In the genomic region with DNA sequence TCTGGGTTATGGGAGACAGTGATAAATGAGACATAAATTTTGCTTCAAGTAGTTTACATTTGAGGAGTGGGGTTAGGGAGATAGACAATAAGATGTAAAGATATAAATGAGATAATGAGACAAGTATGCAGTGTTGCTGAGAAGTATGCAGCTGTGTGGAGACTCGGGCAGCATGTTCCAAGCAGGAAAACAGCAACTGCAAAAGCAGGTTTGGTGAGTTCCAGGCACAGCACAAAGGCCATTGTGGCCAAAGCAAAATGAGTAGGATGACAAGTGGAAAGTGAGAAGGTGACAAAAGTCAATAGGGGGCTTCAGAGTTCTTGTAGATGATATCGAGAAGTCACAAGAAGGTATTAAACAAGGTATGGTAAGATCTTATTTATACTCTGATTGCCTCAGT, we compare ENCODE assay signal across 1 cellular context.
TF ChIP-seq lines count a peak whose summit lies in the region.

No MANE protein-coding gene starts in this region.

TF ChIP-seq in WTC11, 78 proteins besides CTCF, POLR2A, EP300 and RAD21 (continued from another document):
- TF ChIP-seq, protein P1, sequence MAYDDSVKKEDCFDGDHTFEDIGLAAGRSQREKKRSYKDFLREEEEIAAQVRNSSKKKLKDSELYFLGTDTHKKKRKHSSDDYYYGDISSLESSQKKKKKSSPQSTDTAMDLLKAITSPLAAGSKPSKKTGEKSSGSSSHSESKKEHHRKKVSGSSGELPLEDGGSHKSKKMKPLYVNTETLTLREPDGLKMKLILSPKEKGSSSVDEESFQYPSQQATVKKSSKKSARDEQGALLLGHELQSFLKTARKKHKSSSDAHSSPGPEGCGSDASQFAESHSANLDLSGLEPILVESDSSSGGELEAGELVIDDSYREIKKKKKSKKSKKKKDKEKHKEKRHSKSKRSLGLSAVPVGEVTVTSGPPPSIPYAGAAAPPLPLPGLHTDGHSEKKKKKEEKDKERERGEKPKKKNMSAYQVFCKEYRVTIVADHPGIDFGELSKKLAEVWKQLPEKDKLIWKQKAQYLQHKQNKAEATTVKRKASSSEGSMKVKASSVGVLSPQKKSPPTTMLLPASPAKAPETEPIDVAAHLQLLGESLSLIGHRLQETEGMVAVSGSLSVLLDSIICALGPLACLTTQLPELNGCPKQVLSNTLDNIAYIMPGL (CRISPR knock-in tag; IDR thresholded peaks at IDR 0.05) = no peak
- TF ChIP-seq RELA (CRISPR knock-in tag; IDR thresholded peaks at IDR 0.05; ENCODE audit: borderline replicate concordance) = no peak
- no peak for TF ChIP-seq ETV6 (CRISPR knock-in tag; IDR thresholded peaks at IDR 0.05)
- TF ChIP-seq, protein P2, sequence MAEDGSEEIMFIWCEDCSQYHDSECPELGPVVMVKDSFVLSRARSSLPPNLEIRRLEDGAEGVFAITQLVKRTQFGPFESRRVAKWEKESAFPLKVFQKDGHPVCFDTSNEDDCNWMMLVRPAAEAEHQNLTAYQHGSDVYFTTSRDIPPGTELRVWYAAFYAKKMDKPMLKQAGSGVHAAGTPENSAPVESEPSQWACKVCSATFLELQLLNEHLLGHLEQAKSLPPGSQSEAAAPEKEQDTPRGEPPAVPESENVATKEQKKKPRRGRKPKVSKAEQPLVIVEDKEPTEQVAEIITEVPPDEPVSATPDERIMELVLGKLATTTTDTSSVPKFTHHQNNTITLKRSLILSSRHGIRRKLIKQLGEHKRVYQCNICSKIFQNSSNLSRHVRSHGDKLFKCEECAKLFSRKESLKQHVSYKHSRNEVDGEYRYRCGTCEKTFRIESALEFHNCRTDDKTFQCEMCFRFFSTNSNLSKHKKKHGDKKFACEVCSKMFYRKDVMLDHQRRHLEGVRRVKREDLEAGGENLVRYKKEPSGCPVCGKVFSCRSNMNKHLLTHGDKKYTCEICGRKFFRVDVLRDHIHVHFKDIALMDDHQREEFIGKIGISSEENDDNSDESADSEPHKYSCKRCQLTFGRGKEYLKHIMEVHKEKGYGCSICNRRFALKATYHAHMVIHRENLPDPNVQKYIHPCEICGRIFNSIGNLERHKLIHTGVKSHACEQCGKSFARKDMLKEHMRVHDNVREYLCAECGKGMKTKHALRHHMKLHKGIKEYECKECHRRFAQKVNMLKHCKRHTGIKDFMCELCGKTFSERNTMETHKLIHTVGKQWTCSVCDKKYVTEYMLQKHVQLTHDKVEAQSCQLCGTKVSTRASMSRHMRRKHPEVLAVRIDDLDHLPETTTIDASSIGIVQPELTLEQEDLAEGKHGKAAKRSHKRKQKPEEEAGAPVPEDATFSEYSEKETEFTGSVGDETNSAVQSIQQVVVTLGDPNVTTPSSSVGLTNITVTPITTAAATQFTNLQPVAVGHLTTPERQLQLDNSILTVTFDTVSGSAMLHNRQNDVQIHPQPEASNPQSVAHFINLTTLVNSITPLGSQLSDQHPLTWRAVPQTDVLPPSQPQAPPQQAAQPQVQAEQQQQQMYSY (CRISPR knock-in tag; IDR thresholded peaks at IDR 0.05) = no peak
TF ChIP-seq in WTC11: peak in this region for 0.
